ENCODE assay signal across 27 cellular contexts in genomic region chr5:92676839-92677197, GRCh38.
"Had no signal": no experiment of that assay in that cellular context is flagged by ENCODE, and none has a peak within 500 bp of the region (broad histone marks: within the 10 kb centered on the region; RNA-seq: fewer than 3 reads in every experiment).

No MANE protein-coding gene starts in this region.

- H3K27me3 Mint-ChIP-seq: activated B cell treated with CpG ODN at 0.5 μM for 24 hours; activated CD4-positive, alpha-beta T cell treated with anti-CD3 and anti-CD28 coated beads, Interleukin-2, amount 10 ng/mL, durations not matched to agents 24 days and 14 days; activated CD8-positive, alpha-beta memory T cell treated with anti-CD3 and anti-CD28 coated beads, Interleukin-2, amount 10 ng/mL, durations not matched to agents 7 days and 5 days; activated naive CD4-positive, alpha-beta T cell treated with anti-CD3 and anti-CD28 coated beads, Interleukin-2, amount 50 U/mL, for 24 hours; activated T-cell treated with anti-CD3 and anti-CD28 coated beads, Interleukin-2, amount 50 U/mL, for 24 hours had no signal

- H3K4me3 Mint-ChIP-seq: activated B cell treated with CpG ODN at 0.5 μM for 24 hours; activated CD4-positive, alpha-beta T cell treated with anti-CD3 and anti-CD28 coated beads, Interleukin-2, amount 10 ng/mL, durations not matched to agents 24 days and 14 days; activated CD8-positive, alpha-beta memory T cell treated with anti-CD3 and anti-CD28 coated beads, Interleukin-2, amount 10 ng/mL, durations not matched to agents 7 days and 5 days; activated naive CD4-positive, alpha-beta T cell treated with anti-CD3 and anti-CD28 coated beads, Interleukin-2, amount 50 U/mL, for 24 hours; activated T-cell treated with anti-CD3 and anti-CD28 coated beads, Interleukin-2, amount 50 U/mL, for 24 hours; activated T-helper 1 cell treated with anti-CD3 and anti-CD28 coated beads, Interleukin-12 subunit alpha, Interleukin-12 subunit beta, Interleukin-2, Interleukin-4 antibody, amounts not matched to agents 30 ng/mL and 10 ng/mL and 1 ng/mL, durations not matched to agents 14 hours and 24 hours and 36 hours had no signal

- H3K27ac Mint-ChIP-seq: activated B cell treated with CpG ODN at 0.5 μM for 24 hours; activated CD4-positive, alpha-beta T cell treated with anti-CD3 and anti-CD28 coated beads, Interleukin-2, amount 10 ng/mL, durations not matched to agents 24 days and 14 days; activated CD8-positive, alpha-beta memory T cell treated with anti-CD3 and anti-CD28 coated beads, Interleukin-2, amount 10 ng/mL, durations not matched to agents 7 days and 5 days; activated naive CD4-positive, alpha-beta T cell treated with anti-CD3 and anti-CD28 coated beads, Interleukin-2, amount 50 U/mL, for 24 hours; activated T-cell treated with anti-CD3 and anti-CD28 coated beads, Interleukin-2, amount 50 U/mL, for 24 hours; activated T-helper 1 cell treated with anti-CD3 and anti-CD28 coated beads, Interleukin-12 subunit alpha, Interleukin-12 subunit beta, Interleukin-2, Interleukin-4 antibody, amounts not matched to agents 30 ng/mL and 10 ng/mL and 1 ng/mL, durations not matched to agents 14 hours and 24 hours and 36 hours had no signal

- H3K36me3 Mint-ChIP-seq: activated CD8-positive, alpha-beta memory T cell treated with anti-CD3 and anti-CD28 coated beads, Interleukin-2, amount 10 ng/mL, durations not matched to agents 7 days and 5 days; activated naive CD4-positive, alpha-beta T cell treated with anti-CD3 and anti-CD28 coated beads, Interleukin-2, amount 50 U/mL, for 24 hours had no signal

- DNase-seq: activated B cell treated with CpG ODN at 0.5 μM for 24 hours; activated CD4-positive, alpha-beta T cell treated with anti-CD3 and anti-CD28 coated beads for 1 hour; activated CD4-positive, alpha-beta T cell treated with anti-CD3 and anti-CD28 coated beads, Interleukin-2, amount 10 ng/mL, durations not matched to agents 24 days and 14 days; activated CD4-positive, alpha-beta T cell treated with anti-CD3 and anti-CD28 coated beads, Interleukin-2, amount 50 U/mL, for 48 hours; activated CD8-positive, alpha-beta memory T cell treated with anti-CD3 and anti-CD28 coated beads, Interleukin-2, amount 10 ng/mL, durations not matched to agents 7 days and 5 days; activated effector memory CD4-positive, alpha-beta T cell treated with Interleukin-2 at 50 U/mL for 16 hours; activated naive CD4-positive, alpha-beta T cell; activated T-cell treated with anti-CD3 and anti-CD28 coated beads, Interleukin-2, amount 50 U/mL, for 24 hours; aorta; central memory CD4-positive, alpha-beta T cell; Kasumi-1; KBM-7; NCI-H1048; NCI-H146; NCI-H187 treated with DMSO at 0.1 percent for 48 hours; NCI-H2107; NCI-H2171 treated with DMSO at 0.1 percent for 48 hours; NCI-H226; NCI-H526; NCI-H774; NK-92 treated with Interleukin-12 subunit alpha and Interleukin-12 subunit beta, amount 100 ng/mL, for 24 hours; PC-3; SHP77 treated with DMSO at 0.1 percent for 48 hours; T-helper 2 cell; T1000 had no signal

- H3K9me3 Mint-ChIP-seq: activated B cell treated with CpG ODN at 0.5 μM for 24 hours; activated CD4-positive, alpha-beta T cell treated with anti-CD3 and anti-CD28 coated beads, Interleukin-2, amount 10 ng/mL, durations not matched to agents 24 days and 14 days; activated naive CD4-positive, alpha-beta T cell treated with anti-CD3 and anti-CD28 coated beads, Interleukin-2, amount 50 U/mL, for 24 hours; activated T-helper 1 cell treated with anti-CD3 and anti-CD28 coated beads, Interleukin-12 subunit alpha, Interleukin-12 subunit beta, Interleukin-2, Interleukin-4 antibody, amounts not matched to agents 30 ng/mL and 10 ng/mL and 1 ng/mL, durations not matched to agents 14 hours and 24 hours and 36 hours had no signal

- H3K4me1 Mint-ChIP-seq: activated B cell treated with CpG ODN at 0.5 μM for 24 hours; activated CD4-positive, alpha-beta T cell treated with anti-CD3 and anti-CD28 coated beads, Interleukin-2, amount 10 ng/mL, durations not matched to agents 24 days and 14 days; activated CD8-positive, alpha-beta memory T cell treated with anti-CD3 and anti-CD28 coated beads, Interleukin-2, amount 10 ng/mL, durations not matched to agents 7 days and 5 days; activated naive CD4-positive, alpha-beta T cell treated with anti-CD3 and anti-CD28 coated beads, Interleukin-2, amount 50 U/mL, for 24 hours had no signal
